1 cellular context compared by ENCODE assay signal in genomic region chr9:89663264-89663970, GRCh38.
TF ChIP-seq lines count a peak whose summit lies in the region.

No MANE protein-coding gene starts in this region.

TF ChIP-seq in SK-N-SH, 30 proteins besides CTCF, POLR2A, EP300 and RAD21 (continued from another document):
- TF ChIP-seq USF1 (IDR thresholded peaks at IDR 0.05; ENCODE audit: borderline replicate concordance, low read depth) (no peak), FOSL2 (IDR thresholded peaks at IDR 0.05; ENCODE audit: borderline replicate concordance, low read depth) (no peak), GATA2 (CRISPR knock-in tag; IDR thresholded peaks at IDR 0.05) (no peak), POLR2AphosphoS5 (IDR thresholded peaks at IDR 0.05; ENCODE audit: low read depth, low read length) (no peak), RCOR1 (IDR thresholded peaks at IDR 0.05; ENCODE audit: low read length) (no peak), TEAD4 (IDR thresholded peaks at IDR 0.05; ENCODE audit: borderline replicate concordance, insufficient read depth) (no peak), GABPA (IDR thresholded peaks at IDR 0.05; ENCODE audit: low read depth) (no peak), TCF12 (IDR thresholded peaks at IDR 0.05) (no peak), MEF2A (IDR thresholded peaks at IDR 0.05; ENCODE audit: borderline replicate concordance, low read depth) (no peak), NRF1 (IDR thresholded peaks at IDR 0.05; ENCODE audit: low read depth, low read length) (no peak), NFIC (IDR thresholded peaks at IDR 0.05; ENCODE audit: borderline replicate concordance) (no peak), MAX (IDR thresholded peaks at IDR 0.05; ENCODE audit: low read depth) (no peak), ZBTB33 (IDR thresholded peaks at IDR 0.05; ENCODE audit: borderline replicate concordance, low read depth) (no peak), EZH2phosphoT487 (IDR thresholded peaks at IDR 0.05; ENCODE audit: borderline replicate concordance, low read depth) (no peak)
TF ChIP-seq in SK-N-SH: peak in this region for 0.
